1 cellular context compared by ENCODE assay signal in the genomic region with DNA sequence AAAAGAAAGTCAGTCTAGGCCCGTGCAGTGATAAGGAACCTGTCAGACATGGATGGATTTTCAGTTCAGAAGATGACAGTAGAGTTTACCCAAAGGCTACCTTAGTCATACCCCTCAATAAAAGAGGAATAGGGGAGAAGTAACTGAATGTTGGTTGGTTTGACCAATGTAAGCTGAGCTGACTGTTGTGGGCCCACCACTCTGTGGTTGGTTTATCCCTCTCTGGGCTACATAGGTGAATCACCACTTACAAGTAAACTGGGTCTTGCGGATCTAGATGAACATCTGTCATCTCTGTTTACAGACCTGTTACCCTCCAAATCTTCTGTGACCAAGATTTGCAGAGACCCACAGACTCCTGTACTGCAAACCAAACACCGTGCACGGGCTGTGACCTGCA.
TF ChIP-seq lines count a peak whose summit lies in the region.

No MANE protein-coding gene starts in this region.

TF ChIP-seq in H1, 55 proteins besides CTCF, POLR2A, EP300 and RAD21:
- TF ChIP-seq CHD1 (IDR thresholded peaks at IDR 0.05; ENCODE audit: low read depth, low read length) (no peak), TBP (IDR thresholded peaks at IDR 0.05; ENCODE audit: low read depth, low read length) (no peak), TEAD4 (IDR thresholded peaks at IDR 0.05; ENCODE audit: low read depth, low read length) (no peak), RXRA (IDR thresholded peaks at IDR 0.05; ENCODE audit: insufficient read depth, low read depth, low read length) (no peak), RNF2 (IDR thresholded peaks at IDR 0.05; ENCODE audit: borderline replicate concordance, low read depth, low read length, missing control alignments, poor library complexity, severe bottlenecking) (no peak), ASH2L (IDR thresholded peaks at IDR 0.05; ENCODE audit: low read length) (no peak), SIX5 (IDR thresholded peaks at IDR 0.05; ENCODE audit: low read depth, low read length) (no peak), SUZ12 (IDR thresholded peaks at IDR 0.05; ENCODE audit: low read length) (no peak), KDM1A (IDR thresholded peaks at IDR 0.05; ENCODE audit: borderline replicate concordance, low read length) (no peak), KDM5A (IDR thresholded peaks at IDR 0.05; ENCODE audit: low read length) (no peak), CBX8 (IDR thresholded peaks at IDR 0.05; ENCODE audit: borderline replicate concordance, low read depth, low read length) (no peak), SP1 (IDR thresholded peaks at IDR 0.05; ENCODE audit: low read depth, low read length) (no peak), KDM4A (IDR thresholded peaks at IDR 0.05; ENCODE audit: low read depth, low read length, severe bottlenecking) (no peak), CTBP2 (IDR thresholded peaks at IDR 0.05; ENCODE audit: borderline replicate concordance, insufficient read depth, insufficient read length, low read length) (no peak), JUN (IDR thresholded peaks at IDR 0.05; ENCODE audit: low read depth, low read length) (no peak), TCF12 (IDR thresholded peaks at IDR 0.05; ENCODE audit: low read depth, low read length) (no peak), NANOG (IDR thresholded peaks at IDR 0.05; ENCODE audit: insufficient read depth, low read depth, low read length, poor library complexity, severe bottlenecking) (no peak)
- TF ChIP-seq, protein P1, sequence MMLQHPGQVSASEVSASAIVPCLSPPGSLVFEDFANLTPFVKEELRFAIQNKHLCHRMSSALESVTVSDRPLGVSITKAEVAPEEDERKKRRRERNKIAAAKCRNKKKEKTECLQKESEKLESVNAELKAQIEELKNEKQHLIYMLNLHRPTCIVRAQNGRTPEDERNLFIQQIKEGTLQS (IDR thresholded peaks at IDR 0.05; ENCODE audit: insufficient read depth, low read depth, low read length), result no peak
- TF ChIP-seq, protein P2, sequence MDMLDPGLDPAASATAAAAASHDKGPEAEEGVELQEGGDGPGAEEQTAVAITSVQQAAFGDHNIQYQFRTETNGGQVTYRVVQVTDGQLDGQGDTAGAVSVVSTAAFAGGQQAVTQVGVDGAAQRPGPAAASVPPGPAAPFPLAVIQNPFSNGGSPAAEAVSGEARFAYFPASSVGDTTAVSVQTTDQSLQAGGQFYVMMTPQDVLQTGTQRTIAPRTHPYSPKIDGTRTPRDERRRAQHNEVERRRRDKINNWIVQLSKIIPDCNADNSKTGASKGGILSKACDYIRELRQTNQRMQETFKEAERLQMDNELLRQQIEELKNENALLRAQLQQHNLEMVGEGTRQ (IDR thresholded peaks at IDR 0.05; ENCODE audit: low read length), result no peak
- TF ChIP-seq, protein P3, sequence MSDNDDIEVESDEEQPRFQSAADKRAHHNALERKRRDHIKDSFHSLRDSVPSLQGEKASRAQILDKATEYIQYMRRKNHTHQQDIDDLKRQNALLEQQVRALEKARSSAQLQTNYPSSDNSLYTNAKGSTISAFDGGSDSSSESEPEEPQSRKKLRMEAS (IDR thresholded peaks at IDR 0.05), result no peak
